In the genomic region with DNA sequence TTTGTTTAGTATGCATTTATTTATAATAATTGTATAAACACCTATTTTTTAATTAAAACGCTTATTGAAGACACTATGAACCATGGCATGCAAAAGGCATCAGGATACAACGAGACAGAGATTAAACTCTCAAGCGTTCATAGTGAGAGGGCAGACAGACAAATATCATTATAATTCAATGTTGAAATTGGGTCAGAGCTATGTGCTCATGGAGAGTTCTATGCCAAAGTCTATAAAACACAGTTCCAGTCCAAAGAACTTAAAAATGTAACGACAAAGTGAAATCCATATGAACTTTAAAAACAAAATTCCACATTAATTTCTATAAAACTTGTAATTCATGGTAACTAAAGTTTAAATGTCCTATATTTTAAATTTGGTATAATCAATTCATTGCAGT, we compare ENCODE assay signal across 22 cellular contexts.
DNase-seq lines count a peak whose midpoint lies in the region; ATAC-seq, FAIRE-seq and TF ChIP-seq lines count a peak whose summit lies in the region.
"Had no signal": no experiment of that assay in that cellular context is flagged by ENCODE, and none has a peak within 500 bp of the region (broad histone marks: within the 10 kb centered on the region; RNA-seq: fewer than 3 reads in every experiment).

No MANE protein-coding gene starts in this region.

- WGBS in liver, result 30% methylated on average over 4 of the region's 4 CpGs
- WGBS in HepG2 (ENCODE audit: low lambda C conversion rate), result 52% methylated on average over 4 of the region's 4 CpGs
- WGBS in right lobe of liver (ENCODE audit: insufficient coverage, low coverage, low lambda C conversion rate, missing lambda C conversion rate), result 20% methylated on average over 4 of the region's 4 CpGs
- WGBS in smooth muscle cell (ENCODE audit: low lambda C conversion rate), result 43% methylated on average over 4 of the region's 4 CpGs

- H3K9me3 ChIP-seq in liver (ENCODE audit: control insufficient read depth in 4 of 4, low read length in 3 of 4) (no peaks in the 10 kb centered on the region), HepG2 (ENCODE audit: low read length) (peaks cover 78% of the 10 kb centered on the region), right lobe of liver (no peaks in the 10 kb centered on the region), smooth muscle cell (replicated peaks; ENCODE audit: low read depth) (no peaks in the 10 kb centered on the region)
- H3K9me3 ChIP-seq: BLaER1, Caco-2, HAP-1 had no signal

- FAIRE-seq in HepG2 (lab: Jason Lieb, UNC) (no peak), endometrium (lab: Jason Lieb, UNC) (peak; percentile 51)
- FAIRE-seq: G401.6, GM12892, GM19239, H54 had no signal

- intact Hi-C loops in HepG2 (cut with micrococcal nuclease; ENCODE audit: unreplicated experiment), result no loop called here
- intact Hi-C loops in right lobe of liver (cut with DNase I), result no loop called here
- intact Hi-C loops in posterior cingulate gyrus (cut with DNase I), result no loop called here

- no peak for TF ChIP-seq EP300 in HepG2 (IDR thresholded peaks at IDR 0.05; ENCODE audit: low read depth in 2 of 2, low read length in 2 of 2)
- TF ChIP-seq EP300 in HepG2 (CRISPR knock-in tag; IDR thresholded peaks at IDR 0.05; ENCODE audit: borderline replicate concordance), result no peak

- H3K27ac ChIP-seq in liver (ENCODE audit: low read depth in 1 of 2, low read length in 2 of 2) (no peak overlapping the region), HepG2 (ENCODE audit: extremely low read length, insufficient read depth, low read length) (no peak overlapping the region), right lobe of liver (no peak overlapping the region), smooth muscle cell (ENCODE audit: low read depth) (peak overlapping the region; percentile 37)
- H3K27ac ChIP-seq: BLaER1, C4-2B had no signal

- H3K36me3 ChIP-seq in liver (ENCODE audit: control insufficient read depth in 4 of 4, insufficient read depth in 3 of 4, low read depth in 1 of 4, low read length in 3 of 4) (no peaks in the 10 kb centered on the region), HepG2 (replicated peaks in 1 of 2; ENCODE audit: control insufficient read depth in 1 of 2, insufficient read depth in 2 of 2, low read length in 2 of 2) (no peaks in the 10 kb centered on the region), right lobe of liver (no peaks in the 10 kb centered on the region), smooth muscle cell (ENCODE audit: low read depth) (no peaks in the 10 kb centered on the region)
- H3K36me3 ChIP-seq: BLaER1, HAP-1 had no signal

- no peaks in the 10 kb centered on the region for H4K20me1 ChIP-seq in HepG2 (ENCODE audit: insufficient read depth, low read length)
- H4K20me1 ChIP-seq in smooth muscle cell (ENCODE audit: low read depth), result no peaks in the 10 kb centered on the region
- H4K20me1 ChIP-seq: BLaER1 had no signal

- TF ChIP-seq CTCF in liver (IDR thresholded peaks at IDR 0.05; ENCODE audit: low read depth, low read length, missing input control) (no peak), HepG2 (CRISPR knock-in tag; IDR thresholded peaks at IDR 0.05) (no peak), right lobe of liver (IDR thresholded peaks at IDR 0.05) (no peak), smooth muscle cell (IDR thresholded peaks at IDR 0.05; ENCODE audit: borderline replicate concordance, insufficient read depth, poor library complexity, severe bottlenecking) (no peak)

- H2AFZ ChIP-seq in HepG2 (ENCODE audit: low read length) (no peak overlapping the region), smooth muscle cell (ENCODE audit: low read depth) (peak overlapping the region; percentile 57)

- CTCF ChIA-PET in HepG2 (lab: Yijun Ruan, JAX; ENCODE audit: low intra/inter-chr PET ratio, low total read pairs), result no interaction called here

- H3K79me2 ChIP-seq in HepG2 (ENCODE audit: insufficient read depth, low read length) (no peaks in the 10 kb centered on the region), smooth muscle cell (ENCODE audit: low read depth) (no peaks in the 10 kb centered on the region)

- no peak overlapping the region for H3K4me3 ChIP-seq in liver (ENCODE audit: low read depth in 1 of 3, low read length in 3 of 3)
- H3K4me3 ChIP-seq in HepG2 (replicated peaks in 1 of 3; ENCODE audit: insufficient read depth in 1 of 3, low read depth in 2 of 3, low read length in 3 of 3), result no peak overlapping the region
- no peak overlapping the region for H3K4me3 ChIP-seq in right lobe of liver
- no peak overlapping the region for H3K4me3 ChIP-seq in smooth muscle cell
- H3K4me3 ChIP-seq: BLaER1, HAP-1 had no signal

- H3F3A ChIP-seq in smooth muscle cell (ENCODE audit: low read depth), result peaks cover 4% of the 10 kb centered on the region

- in situ Hi-C loops in HepG2 (cut with HindIII; ENCODE audit: extremely low pct_ligation_motif_present, low pct_unique_long_range_greater_than_20kb), result no loop called here

- TF ChIP-seq POLR2A in HepG2 (IDR thresholded peaks at IDR 0.05; ENCODE audit: insufficient read depth in 1 of 2, low read depth in 2 of 2, low read length in 2 of 2) (no peak), right lobe of liver (IDR thresholded peaks at IDR 0.05) (no peak)

- DNase-seq in HepG2 (ENCODE audit: low spot score), result no peak
- DNase-seq in right lobe of liver, result no peak
- DNase-seq in smooth muscle cell (lab: John Stamatoyannopoulos, UW; ENCODE audit: unreplicated experiment), result no peak
- no peak for DNase-seq in posterior cingulate gyrus
- DNase-seq: Caco-2; CD4-positive, CD25-positive, alpha-beta regulatory T cell; CD8-positive, alpha-beta T cell; DMS153; DND-41; GOT3; HFFc6 had no signal

- ATAC-seq in HepG2 (no peak), right lobe of liver (peak; percentile 72 to 82 (median 76)), GM18517 (IDR thresholded peaks at IDR 0.05; ENCODE audit: unreplicated experiment) (no peak), GM21367 (IDR thresholded peaks at IDR 0.05; ENCODE audit: unreplicated experiment) (no peak)
- ATAC-seq: CD8-positive, alpha-beta T cell had no signal

- no peak overlapping the region for H3K9ac ChIP-seq in liver (ENCODE audit: low read depth in 1 of 2, low read length in 2 of 2)
- no peak overlapping the region for H3K9ac ChIP-seq in HepG2 (ENCODE audit: insufficient read depth, low read depth, low read length)
- H3K9ac ChIP-seq in smooth muscle cell (ENCODE audit: low read depth), result no peak overlapping the region
- H3K9ac ChIP-seq: BLaER1 had no signal

- POLR2A ChIA-PET in HepG2 (lab: Yijun Ruan, JAX), result no interaction called here

- H3K27me3 ChIP-seq in liver (ENCODE audit: control insufficient read depth in 4 of 4, insufficient read depth in 4 of 4, low read length in 3 of 4), result no peaks in the 10 kb centered on the region
- H3K27me3 ChIP-seq in HepG2 (ENCODE audit: control insufficient read depth in 1 of 2, insufficient read depth in 2 of 2, low read length in 2 of 2), result no peaks in the 10 kb centered on the region
- H3K27me3 ChIP-seq in right lobe of liver, result no peaks in the 10 kb centered on the region
- no peaks in the 10 kb centered on the region for H3K27me3 ChIP-seq in smooth muscle cell (ENCODE audit: low read depth)
- H3K27me3 ChIP-seq: BLaER1 had no signal

- TF ChIP-seq RAD21 in liver (IDR thresholded peaks at IDR 0.05), result peak in 1 of 2 donors; percentile 4
- no peak for TF ChIP-seq RAD21 in HepG2 (CRISPR knock-in tag; IDR thresholded peaks at IDR 0.05)

- H3K4me1 ChIP-seq in liver (ENCODE audit: control insufficient read depth in 4 of 4, insufficient read depth in 4 of 4, low read length in 3 of 4), result peaks cover 1 to 4% (median 2%) of the 10 kb centered on the region in 4 donors
- H3K4me1 ChIP-seq in HepG2 (ENCODE audit: insufficient read depth, low read length), result peaks cover 12% of the 10 kb centered on the region
- H3K4me1 ChIP-seq in right lobe of liver, result no peaks in the 10 kb centered on the region
- H3K4me1 ChIP-seq in smooth muscle cell (ENCODE audit: low read depth), result peaks cover 5% of the 10 kb centered on the region
- H3K4me1 ChIP-seq: BLaER1, Caco-2, HAP-1 had no signal

- BruUV-seq in HepG2 (replicated peaks; lab: Mats Ljungman, UMichigan), result no TSS peak

- H3K4me2 ChIP-seq in HepG2 (ENCODE audit: low read depth, low read length) (no peak overlapping the region), smooth muscle cell (peak overlapping the region; percentile 48)
- H3K4me2 ChIP-seq: BLaER1 had no signal

TF ChIP-seq in liver, 16 proteins besides CTCF, POLR2A, EP300 and RAD21 (continues in another document):
- no peak for TF ChIP-seq NR2F2 (IDR thresholded peaks at IDR 0.05)
- peak; percentile 83 to 84 for TF ChIP-seq HNF4A (conservative IDR thresholded peaks at IDR 0.05)
- TF ChIP-seq HNF4G (IDR thresholded peaks at IDR 0.05), result no peak

TF ChIP-seq in HepG2, 621 proteins besides CTCF, POLR2A, EP300 and RAD21 (continues in another document):
- TF ChIP-seq, protein P1, sequence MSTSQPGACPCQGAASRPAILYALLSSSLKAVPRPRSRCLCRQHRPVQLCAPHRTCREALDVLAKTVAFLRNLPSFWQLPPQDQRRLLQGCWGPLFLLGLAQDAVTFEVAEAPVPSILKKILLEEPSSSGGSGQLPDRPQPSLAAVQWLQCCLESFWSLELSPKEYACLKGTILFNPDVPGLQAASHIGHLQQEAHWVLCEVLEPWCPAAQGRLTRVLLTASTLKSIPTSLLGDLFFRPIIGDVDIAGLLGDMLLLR (CRISPR knock-in tag; IDR thresholded peaks at IDR 0.05), result no peak
- TF ChIP-seq TEAD2 (CRISPR knock-in tag; IDR thresholded peaks at IDR 0.05) (no peak), TCF12 (IDR thresholded peaks at IDR 0.05) (no peak), TCF12 (CRISPR knock-in tag; IDR thresholded peaks at IDR 0.05) (no peak), ZSCAN12 (CRISPR knock-in tag; IDR thresholded peaks at IDR 0.05) (no peak), MAFG (CRISPR knock-in tag; IDR thresholded peaks at IDR 0.05) (no peak), HOXA5 (CRISPR knock-in tag; IDR thresholded peaks at IDR 0.05) (no peak), ZBTB3 (CRISPR knock-in tag; IDR thresholded peaks at IDR 0.05; ENCODE audit: borderline replicate concordance, low read depth) (no peak), SP4 (CRISPR knock-in tag; IDR thresholded peaks at IDR 0.05) (no peak), ZNF567 (CRISPR knock-in tag; IDR thresholded peaks at IDR 0.05; ENCODE audit: borderline replicate concordance) (no peak), ZNF879 (CRISPR knock-in tag; IDR thresholded peaks at IDR 0.05) (no peak), ZNF274 (CRISPR knock-in tag; IDR thresholded peaks at IDR 0.05) (no peak), KLF12 (CRISPR knock-in tag; IDR thresholded peaks at IDR 0.05; ENCODE audit: borderline replicate concordance) (no peak), GFI1 (CRISPR knock-in tag; IDR thresholded peaks at IDR 0.05; ENCODE audit: borderline replicate concordance) (no peak), KDM3A (CRISPR knock-in tag; IDR thresholded peaks at IDR 0.05; ENCODE audit: low read depth) (no peak)
- TF ChIP-seq, protein P2, sequence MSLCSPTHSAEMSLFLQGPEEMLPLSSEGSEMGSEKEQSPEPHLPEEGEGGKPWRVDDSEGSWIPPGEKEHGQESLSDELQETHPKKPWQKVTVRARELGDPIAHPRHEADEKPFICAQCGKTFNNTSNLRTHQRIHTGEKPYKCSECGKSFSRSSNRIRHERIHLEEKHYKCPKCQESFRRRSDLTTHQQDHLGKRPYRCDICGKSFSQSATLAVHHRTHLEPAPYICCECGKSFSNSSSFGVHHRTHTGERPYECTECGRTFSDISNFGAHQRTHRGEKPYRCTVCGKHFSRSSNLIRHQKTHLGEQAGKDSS (CRISPR knock-in tag; IDR thresholded peaks at IDR 0.05; ENCODE audit: borderline replicate concordance, low read depth), result no peak

Comparison
In these comparisons a context has a peak if more than half of its experiments do, and no peak if none do; other contexts are left out.
1. ATAC-seq: peak in right lobe of liver (4 of 4); none in HepG2 (single experiment), GM18517 (single experiment) and GM21367 (single experiment).